Comparison of ENCODE assay signal across 21 cellular contexts in genomic region chr6:100918152-100918551, GRCh38. TPM values are rescaled to one million over a fixed set of nuclear protein-coding genes. Genes with fewer than 3 reads are reported as not detected.
DNase-seq lines count a peak whose midpoint lies in the region; ATAC-seq and TF ChIP-seq lines count a peak whose summit lies in the region.
"Had no signal": no experiment of that assay in that cellular context is flagged by ENCODE, and none has a peak within 500 bp of the region (broad histone marks: within the 10 kb centered on the region; RNA-seq: fewer than 3 reads in every experiment).

No MANE protein-coding gene starts in this region.

- H3K36me3 Mint-ChIP-seq in activated naive CD4-positive, alpha-beta T cell treated with anti-CD3 and anti-CD28 coated beads, Interleukin-2, amount 50 U/mL, for 72 hours = no peaks in the 10 kb centered on the region
- H3K36me3 Mint-ChIP-seq in activated naive CD4-positive, alpha-beta T cell treated with anti-CD3 and anti-CD28 coated beads, Interleukin-2, amount 10 ng/mL, durations not matched to agents 7 days and 5 days = no peaks in the 10 kb centered on the region
- no peaks in the 10 kb centered on the region for H3K36me3 Mint-ChIP-seq in stimulated activated memory B cell treated with anti-CD40 and anti-IgM and Interleukin-4, amounts not matched to agents 10 μg/mL and 1 μg/mL and 100 μg/mL, for 72 hours
- H3K36me3 Mint-ChIP-seq: CD4-positive, alpha-beta memory T cell had no signal

- no peaks in the 10 kb centered on the region for H3K36me3 ChIP-seq in Panc1 (ENCODE audit: control insufficient read depth, insufficient read depth, low read length)
- H3K36me3 ChIP-seq in testis (ENCODE audit: low read depth, missing control alignments) = no peaks in the 10 kb centered on the region

- H3K4me3 ChIP-seq in Panc1 (ENCODE audit: low read depth in 2 of 2, low read length in 2 of 2) = no peak overlapping the region
- no peak overlapping the region for H3K4me3 ChIP-seq in epithelial cell of esophagus (ENCODE audit: low read length)
- H3K4me3 ChIP-seq in testis = no peak overlapping the region
- H3K4me3 ChIP-seq: A549, GM23248 had no signal

- H3K9me3 ChIP-seq in Panc1 (ENCODE audit: control insufficient read depth, insufficient read depth, low read depth, low read length) (no peaks in the 10 kb centered on the region), testis (no peaks in the 10 kb centered on the region)
- H3K9me3 ChIP-seq: A549 had no signal

- ATAC-seq in activated naive CD4-positive, alpha-beta T cell treated with anti-CD3 and anti-CD28 coated beads, Interleukin-2, amount 50 U/mL, for 72 hours = peak; percentile 26 to 37
- ATAC-seq in Panc1 (no peak), GM21786 (IDR thresholded peaks at IDR 0.05; ENCODE audit: unreplicated experiment) (no peak)
- peak; percentile 70 for ATAC-seq in stimulated activated memory B cell treated with anti-CD40 and anti-IgM and Interleukin-4, amounts not matched to agents 10 μg/mL and 1 μg/mL and 100 μg/mL, for 72 hours
- ATAC-seq: A549 had no signal

- no peak for DNase-seq in activated naive CD4-positive, alpha-beta T cell treated with anti-CD3 and anti-CD28 coated beads, Interleukin-2, amount 50 U/mL, for 72 hours (ENCODE audit: low spot score in 2 of 2)
- DNase-seq in activated naive CD4-positive, alpha-beta T cell treated with anti-CD3 and anti-CD28 coated beads, Interleukin-2, amount 10 ng/mL, durations not matched to agents 7 days and 5 days = no peak
- DNase-seq in Panc1 (ENCODE audit: low read depth, low spot score) = no peak
- DNase-seq in epithelial cell of esophagus (ENCODE audit: low read depth) = peak; percentile 32
- DNase-seq in testis = no peak
- DNase-seq: 8988T; ACHN; AML-193; C1 segment of cervical spinal cord; Calu3; CD4-positive, alpha-beta memory T cell; COR-L47; DMS53; DMS79 treated with DMSO at 0.1 percent for 48 hours; GF-D8; GM23248; H7; HCEC 1CT had no signal

- H3K4me1 ChIP-seq in Panc1 (ENCODE audit: control insufficient read depth, insufficient read depth, low read length) (no peaks in the 10 kb centered on the region), testis (no peaks in the 10 kb centered on the region)
- H3K4me1 ChIP-seq: A549 had no signal

- H3K27ac Mint-ChIP-seq in activated naive CD4-positive, alpha-beta T cell treated with anti-CD3 and anti-CD28 coated beads, Interleukin-2, amount 50 U/mL, for 72 hours = no peak overlapping the region
- no peak overlapping the region for H3K27ac Mint-ChIP-seq in activated naive CD4-positive, alpha-beta T cell treated with anti-CD3 and anti-CD28 coated beads, Interleukin-2, amount 10 ng/mL, durations not matched to agents 7 days and 5 days
- H3K27ac Mint-ChIP-seq in stimulated activated memory B cell treated with anti-CD40 and anti-IgM and Interleukin-4, amounts not matched to agents 10 μg/mL and 1 μg/mL and 100 μg/mL, for 72 hours = no peak overlapping the region
- H3K27ac Mint-ChIP-seq: CD4-positive, alpha-beta memory T cell had no signal

- H3K4me1 Mint-ChIP-seq in activated naive CD4-positive, alpha-beta T cell treated with anti-CD3 and anti-CD28 coated beads, Interleukin-2, amount 10 ng/mL, durations not matched to agents 7 days and 5 days = no peaks in the 10 kb centered on the region
- no peaks in the 10 kb centered on the region for H3K4me1 Mint-ChIP-seq in stimulated activated memory B cell treated with anti-CD40 and anti-IgM and Interleukin-4, amounts not matched to agents 10 μg/mL and 1 μg/mL and 100 μg/mL, for 72 hours
- H3K4me1 Mint-ChIP-seq: CD4-positive, alpha-beta memory T cell had no signal

- H3K4me3 Mint-ChIP-seq in activated naive CD4-positive, alpha-beta T cell treated with anti-CD3 and anti-CD28 coated beads, Interleukin-2, amount 10 ng/mL, durations not matched to agents 7 days and 5 days = no peak overlapping the region
- H3K4me3 Mint-ChIP-seq in stimulated activated memory B cell treated with anti-CD40 and anti-IgM and Interleukin-4, amounts not matched to agents 10 μg/mL and 1 μg/mL and 100 μg/mL, for 72 hours = no peak overlapping the region
- H3K4me3 Mint-ChIP-seq: CD4-positive, alpha-beta memory T cell had no signal

- no peaks in the 10 kb centered on the region for H3K27me3 ChIP-seq in Panc1 (ENCODE audit: control insufficient read depth, insufficient read depth, low read length)
- no peaks in the 10 kb centered on the region for H3K27me3 ChIP-seq in testis

- TF ChIP-seq POLR2A in testis (IDR thresholded peaks at IDR 0.05) = no peak

- H3K27ac ChIP-seq in Panc1 (ENCODE audit: low read length) = peak overlapping the region; percentile 32; the same call in 1 of the 2 replicates
- no peak overlapping the region for H3K27ac ChIP-seq in testis
- H3K27ac ChIP-seq: A549, GM23248 had no signal

- in situ Hi-C loops in Panc1 (cut with HindIII; ENCODE audit: low pct_unique_long_range_greater_than_20kb, low sequenced_read_pairs) = no loop called here

- TF ChIP-seq CTCF in Panc1 (IDR thresholded peaks at IDR 0.05) (no peak), epithelial cell of esophagus (IDR thresholded peaks at IDR 0.05; ENCODE audit: insufficient read depth, low read depth, low read length, missing control alignments) (no peak), testis (IDR thresholded peaks at IDR 0.05) (no peak)

- H3K9me3 Mint-ChIP-seq in activated naive CD4-positive, alpha-beta T cell treated with anti-CD3 and anti-CD28 coated beads, Interleukin-2, amount 50 U/mL, for 72 hours = no peaks in the 10 kb centered on the region
- no peaks in the 10 kb centered on the region for H3K9me3 Mint-ChIP-seq in activated naive CD4-positive, alpha-beta T cell treated with anti-CD3 and anti-CD28 coated beads, Interleukin-2, amount 10 ng/mL, durations not matched to agents 7 days and 5 days
- H3K9me3 Mint-ChIP-seq in stimulated activated memory B cell treated with anti-CD40 and anti-IgM and Interleukin-4, amounts not matched to agents 10 μg/mL and 1 μg/mL and 100 μg/mL, for 72 hours = no peaks in the 10 kb centered on the region

- peaks cover 4% of the 10 kb centered on the region for H3K27me3 Mint-ChIP-seq in activated naive CD4-positive, alpha-beta T cell treated with anti-CD3 and anti-CD28 coated beads, Interleukin-2, amount 10 ng/mL, durations not matched to agents 7 days and 5 days
- H3K27me3 Mint-ChIP-seq in stimulated activated memory B cell treated with anti-CD40 and anti-IgM and Interleukin-4, amounts not matched to agents 10 μg/mL and 1 μg/mL and 100 μg/mL, for 72 hours = peaks cover 27% of the 10 kb centered on the region

- BruUV-seq in Panc1 (replicated peaks; lab: Mats Ljungman, UMichigan) = no TSS peak

- POLR2A ChIA-PET in Panc1 (lab: Charles Lee) = no interaction called here

- CTCF ChIA-PET in activated naive CD4-positive, alpha-beta T cell treated with anti-CD3 and anti-CD28 coated beads, Interleukin-2, amount 10 ng/mL, durations not matched to agents 7 days and 5 days (lab: Charles Lee) = no interaction called here
- CTCF ChIA-PET in Panc1 (lab: Charles Lee) = no interaction called here

- intact Hi-C loops in Panc1 (cut with micrococcal nuclease; ENCODE audit: unreplicated experiment) = no loop called here
- intact Hi-C loops in testis (cut with DNase I; ENCODE audit: low total_unique reads) = no loop called here

RNA-seq across cellular contexts. Expression of gene ASCC3, which starts 37.0 kb away (rescaled TPM):
- 10 to 100 TPM; 53.4 to 55.4 TPM for total RNA-seq in activated naive CD4-positive, alpha-beta T cell treated with anti-CD3 and anti-CD28 coated beads, Interleukin-2, amount 50 U/mL, for 72 hours
- total RNA-seq in Panc1 (2021; ENCODE audit: unreplicated experiment) (46.9 TPM), testis (10 to 100 TPM; 29.0 to 29.3 TPM)
- 19.8 TPM for polyA plus RNA-seq in Panc1 (2012; ENCODE audit: insufficient read length)
- polyA plus RNA-seq in testis (ENCODE audit: insufficient read depth, low read depth, low replicate concordance) = 16.1 TPM

Comparison
In these comparisons a context has a peak if more than half of its experiments do, and no peak if none do; other contexts are left out.
1. ATAC-seq: peak in activated naive CD4-positive, alpha-beta T cell treated with anti-CD3 and anti-CD28 coated beads, Interleukin-2, amount 50 U/mL, for 72 hours (2 of 2) and stimulated activated memory B cell treated with anti-CD40 and anti-IgM and Interleukin-4, amounts not matched to agents 10 μg/mL and 1 μg/mL and 100 μg/mL, for 72 hours (single experiment); none in Panc1 (single experiment) and GM21786 (single experiment).